ENCODE assay signal across 9 cellular contexts in the genomic region with DNA sequence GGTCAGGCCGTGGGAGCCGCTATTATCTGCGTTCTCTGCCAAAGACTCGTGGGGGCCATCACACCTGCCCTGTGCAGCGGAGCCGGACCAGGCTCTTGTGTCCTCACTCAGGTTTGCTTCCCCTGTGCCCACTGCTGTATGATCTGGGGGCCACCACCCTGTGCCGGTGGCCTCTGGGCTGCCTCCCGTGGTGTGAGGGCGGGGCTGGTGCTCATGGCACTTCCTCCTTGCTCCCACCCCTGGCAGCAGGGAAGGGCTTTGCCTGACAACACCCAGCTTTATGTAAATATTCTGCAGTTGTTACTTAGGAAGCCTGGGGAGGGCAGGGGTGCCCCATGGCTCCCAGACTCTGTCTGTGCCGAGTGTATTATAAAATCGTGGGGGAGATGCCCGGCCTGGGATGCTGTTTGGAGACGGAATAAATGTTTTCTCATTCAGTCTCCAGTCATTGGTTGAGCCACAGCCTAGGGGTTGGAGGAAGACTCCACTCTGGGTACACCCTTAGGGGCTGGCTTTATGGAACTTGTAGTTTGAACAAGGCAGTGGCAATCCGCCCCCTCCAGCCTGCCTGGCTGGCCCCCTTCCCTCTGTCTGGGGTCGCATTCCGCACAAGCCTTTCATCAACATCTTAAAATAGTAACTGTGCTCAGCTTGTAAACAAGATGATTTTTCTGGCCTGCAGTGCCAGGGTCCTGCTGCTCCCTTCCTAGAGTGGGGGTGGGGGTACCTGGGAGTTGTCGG. TPM values are rescaled to one million over a fixed set of nuclear protein-coding genes. Genes with fewer than 3 reads are reported as not detected.
DNase-seq lines count a peak whose midpoint lies in the region; ATAC-seq and TF ChIP-seq lines count a peak whose summit lies in the region.
"Had no signal": no experiment of that assay in that cellular context is flagged by ENCODE, and none has a peak within 500 bp of the region (broad histone marks: within the 10 kb centered on the region; RNA-seq: fewer than 3 reads in every experiment).

No MANE protein-coding gene starts in this region.

- no peaks in the 10 kb centered on the region for H3K27me3 ChIP-seq in Peyer's patch
- no peaks in the 10 kb centered on the region for H3K27me3 ChIP-seq in gastroesophageal sphincter
- H3K27me3 ChIP-seq in spleen (replicated peaks in 1 of 7) = no peaks in the 10 kb centered on the region

- ATAC-seq in gastroesophageal sphincter (peak; percentile 10), HG03196 (IDR thresholded peaks at IDR 0.05; ENCODE audit: unreplicated experiment) (no peak)

- TF ChIP-seq POLR2A in Peyer's patch (IDR thresholded peaks at IDR 0.05) (peak in 1 of 2 donors; percentile 11), gastroesophageal sphincter (IDR thresholded peaks at IDR 0.05) (no peak), spleen (IDR thresholded peaks at IDR 0.05) (no peak)

- peaks cover 9 to 84% (median 62%) of the 10 kb centered on the region in 4 donors for H3K4me1 ChIP-seq in Peyer's patch
- H3K4me1 ChIP-seq in gastroesophageal sphincter = peaks cover 0 to 91% (median 65%) of the 10 kb centered on the region in 3 donors
- peaks cover 75 to 95% (median 89%) of the 10 kb centered on the region in 6 donors for H3K4me1 ChIP-seq in spleen

- no peaks in the 10 kb centered on the region for H3K9me3 ChIP-seq in Peyer's patch
- H3K9me3 ChIP-seq in gastroesophageal sphincter = no peaks in the 10 kb centered on the region
- H3K9me3 ChIP-seq in spleen = no peaks in the 10 kb centered on the region

- 0 to 25% methylated on average over 2 to 9 of the region's 17 CpGs for WGBS in gastroesophageal sphincter (ENCODE audit: low coverage in 1 of 2), 2 donors
- 31 to 45% (median 32%) methylated on average over 14 to 17 of the region's 17 CpGs for WGBS in spleen, 5 donors

- H3K36me3 ChIP-seq in Peyer's patch = peaks cover 0 to 16% (median 0%) of the 10 kb centered on the region in 3 donors
- H3K36me3 ChIP-seq in gastroesophageal sphincter = peaks cover 0 to 18% of the 10 kb centered on the region in 2 donors
- peaks cover 0 to 44% (median 16%) of the 10 kb centered on the region in 6 donors for H3K36me3 ChIP-seq in spleen

- TF ChIP-seq CTCF in Peyer's patch (IDR thresholded peaks at IDR 0.05) (no peak), gastroesophageal sphincter (IDR thresholded peaks at IDR 0.05) (no peak), spleen (IDR thresholded peaks at IDR 0.05 in 8 of 11, conservative IDR thresholded peaks at IDR 0.05 in 3 of 11) (no peak)

- POLR2A ChIA-PET in HEK293T (lab: Yijun Ruan, JAX) = interaction anchor here (1.0 to 4.0 kb wide), 4 partner anchors 14 to 52 kb away, joined by 3 to 31 read pairs (median 16); a partner anchor contains a TSS

- H3K27ac ChIP-seq in Peyer's patch = peak overlapping the region; percentile 79 to 97 (median 88)
- H3K27ac ChIP-seq in gastroesophageal sphincter = peak overlapping the region; percentile 36 to 98 (median 94)
- H3K27ac ChIP-seq in spleen = peak overlapping the region; percentile 75 to 96 (median 86)

- H3K4me3 ChIP-seq in Peyer's patch = no peak overlapping the region
- peak overlapping the region in 1 of 2 donors; percentile 7 for H3K4me3 ChIP-seq in gastroesophageal sphincter
- peak overlapping the region in 4 of 8 donors; percentile 8 to 93 (median 10) for H3K4me3 ChIP-seq in spleen

- intact Hi-C loops in spleen (cut with DNase I; ENCODE audit: low total_unique reads) = no loop called here

- TF ChIP-seq EP300 in gastroesophageal sphincter (IDR thresholded peaks at IDR 0.05) = no peak

- CTCF ChIA-PET in HEK293T (lab: Yijun Ruan, JAX) = interaction anchor here (0.6 kb wide), 1 partner anchor 803 kb away, joined by 9 read pairs; no protein-coding TSS in a partner anchor

- peak; percentile 37 for DNase-seq in NCI-H2029 (lab: John Stamatoyannopoulos, UW)
- no peak for DNase-seq in NCI-H2029 treated with DMSO at 0.1 percent for 48 hours (lab: John Stamatoyannopoulos, UW)
- DNase-seq in Peyer's patch = peak; percentile 80 to 89 (median 83)
- DNase-seq in spleen = peak; percentile 90
- DNase-seq in HEK293T (ENCODE audit: extremely low spot score) = no peak
- no peak for DNase-seq in HCEC 1CT

TF ChIP-seq in HEK293T, 16 proteins besides CTCF, POLR2A, EP300 and RAD21:
- no peak for TF ChIP-seq NFRKB (IDR thresholded peaks at IDR 0.05)
- TF ChIP-seq ARNT (IDR thresholded peaks at IDR 0.05) = no peak
- TF ChIP-seq FOXK2 (IDR thresholded peaks at IDR 0.05) = no peak
- no peak for TF ChIP-seq ZNF384 (IDR thresholded peaks at IDR 0.05)
- TF ChIP-seq LEF1 (IDR thresholded peaks at IDR 0.05; ENCODE audit: borderline replicate concordance) = no peak
- TF ChIP-seq TARDBP (IDR thresholded peaks at IDR 0.05) = no peak

RNA-seq across cellular contexts. Expression of a gene that starts 4.1 kb away (rescaled TPM):
- total RNA-seq in Peyer's patch = 10 to 100 TPM; 51.2 to 87.2 (median 77.3) TPM
- 100 to 1,000 TPM in 1 of 4 donors, 10 to 100 TPM in 3; 49.9 to 151 (median 81.2) TPM for total RNA-seq in gastroesophageal sphincter
- 100 to 1,000 TPM; 107 to 179 (median 137) TPM for total RNA-seq in spleen
- 100 to 1,000 TPM; 152 to 201 (median 170) TPM for polyA plus RNA-seq in spleen

RNA-seq across cellular contexts. Expression of a gene that starts 14.4 kb away (rescaled TPM):
- total RNA-seq in Peyer's patch (10 to 100 TPM in 2 of 4 donors, 1 to 10 TPM in 2; 6.2 to 46.2 (median 10.1) TPM), gastroesophageal sphincter (10 to 100 TPM in 2 of 4 donors, 1 to 10 TPM in 2; 3.4 to 24.8 (median 12.1) TPM), spleen (10 to 100 TPM in 5 of 7 donors, 1 to 10 TPM in 2; 3.7 to 18.7 (median 10.5) TPM)
- polyA plus RNA-seq in spleen = 10 to 100 TPM in 2 of 3 donors, 1 to 10 TPM in 1; 3.9 to 20.4 (median 19.8) TPM

RNA-seq across cellular contexts. Expression of a gene that starts 14.7 kb away (rescaled TPM):
- total RNA-seq in Peyer's patch = 10 to 100 TPM; 28.2 to 98.2 (median 51.7) TPM
- total RNA-seq in gastroesophageal sphincter = 10 to 100 TPM; 14.9 to 43.9 (median 31.6) TPM
- total RNA-seq in spleen = 10 to 100 TPM; 19.3 to 42.5 (median 27.0) TPM
- polyA plus RNA-seq in spleen = 10 to 100 TPM; 13.1 to 22.0 (median 14.1) TPM

RNA-seq across cellular contexts. Expression of a gene that starts 26.3 kb away (rescaled TPM):
- total RNA-seq in Peyer's patch (1 to 10 TPM in 1 of 4 donors, not detected in 3; 1.6 TPM), gastroesophageal sphincter (not detected), spleen (1 to 10 TPM in 2 of 7 donors, under 1 TPM in 2, not detected in 3; 0.19 to 3.0 (median 0.95) TPM)
- polyA plus RNA-seq in spleen = under 1 TPM in 2 of 3 donors, not detected in 1; 0.46 TPM
- total RNA-seq: activated CD8-positive, alpha-beta memory T cell treated with anti-CD3 and anti-CD28 coated beads for 36 hours had no signal

RNA-seq across cellular contexts. Expression of a gene that starts 41.6 kb away (rescaled TPM):
- 1 to 10 TPM; 2.4 to 6.5 (median 5.7) TPM for total RNA-seq in Peyer's patch
- 1 to 10 TPM in 1 of 4 donors, under 1 TPM in 1, not detected in 2; 0.27 to 1.6 TPM for total RNA-seq in gastroesophageal sphincter
- total RNA-seq in spleen = 10 to 100 TPM in 1 of 7 donors, 1 to 10 TPM in 6; 2.3 to 11.9 (median 6.2) TPM
- 10 to 100 TPM in 1 of 3 donors, 1 to 10 TPM in 2; 2.1 to 11.3 (median 7.2) TPM for polyA plus RNA-seq in spleen

Comparison
In these comparisons a context has a peak if more than half of its experiments do, and no peak if none do; other contexts are left out.
1. DNase-seq: peak in NCI-H2029 (single experiment), Peyer's patch (3 of 3) and spleen (single experiment); none in NCI-H2029 treated with DMSO at 0.1 percent for 48 hours (single experiment), HEK293T (single experiment) and HCEC 1CT (single experiment).
2. Peak in every context shown above with its lines, with median percentiles within 50 percentile points of each other: H3K27ac ChIP-seq.